1 cellular context compared by ENCODE assay signal in the genomic region with DNA sequence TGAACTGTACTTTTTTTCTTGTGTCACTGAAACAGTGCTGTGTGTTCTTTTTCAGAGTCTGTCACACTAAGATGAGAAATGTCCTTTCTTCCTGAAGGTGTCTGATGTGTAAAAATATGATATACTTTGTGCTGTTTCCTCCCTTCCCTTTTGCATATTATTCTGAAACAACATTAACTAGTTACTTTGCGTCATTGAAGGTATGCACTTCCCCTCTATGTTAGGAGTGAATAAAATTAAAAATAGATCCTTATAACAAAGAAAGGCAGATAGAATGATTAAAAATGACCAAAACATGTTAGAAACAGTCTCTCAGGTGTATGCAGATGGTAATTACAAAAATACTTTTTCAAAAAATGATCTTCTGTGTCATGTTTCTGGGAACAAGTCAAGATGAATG.
TF ChIP-seq lines count a peak whose summit lies in the region.

No MANE protein-coding gene starts in this region.

TF ChIP-seq in HEK293, 187 proteins besides CTCF, POLR2A, EP300 and RAD21 (continued from another document):
- TF ChIP-seq, protein P1, sequence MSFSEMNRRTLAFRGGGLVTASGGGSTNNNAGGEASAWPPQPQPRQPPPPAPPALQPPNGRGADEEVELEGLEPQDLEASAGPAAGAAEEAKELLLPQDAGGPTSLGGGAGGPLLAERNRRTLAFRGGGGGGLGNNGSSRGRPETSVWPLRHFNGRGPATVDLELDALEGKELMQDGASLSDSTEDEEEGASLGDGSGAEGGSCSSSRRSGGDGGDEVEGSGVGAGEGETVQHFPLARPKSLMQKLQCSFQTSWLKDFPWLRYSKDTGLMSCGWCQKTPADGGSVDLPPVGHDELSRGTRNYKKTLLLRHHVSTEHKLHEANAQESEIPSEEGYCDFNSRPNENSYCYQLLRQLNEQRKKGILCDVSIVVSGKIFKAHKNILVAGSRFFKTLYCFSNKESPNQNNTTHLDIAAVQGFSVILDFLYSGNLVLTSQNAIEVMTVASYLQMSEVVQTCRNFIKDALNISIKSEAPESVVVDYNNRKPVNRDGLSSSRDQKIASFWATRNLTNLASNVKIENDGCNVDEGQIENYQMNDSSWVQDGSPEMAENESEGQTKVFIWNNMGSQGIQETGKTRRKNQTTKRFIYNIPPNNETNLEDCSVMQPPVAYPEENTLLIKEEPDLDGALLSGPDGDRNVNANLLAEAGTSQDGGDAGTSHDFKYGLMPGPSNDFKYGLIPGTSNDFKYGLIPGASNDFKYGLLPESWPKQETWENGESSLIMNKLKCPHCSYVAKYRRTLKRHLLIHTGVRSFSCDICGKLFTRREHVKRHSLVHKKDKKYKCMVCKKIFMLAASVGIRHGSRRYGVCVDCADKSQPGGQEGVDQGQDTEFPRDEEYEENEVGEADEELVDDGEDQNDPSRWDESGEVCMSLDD (tag by site-specific recombination; IDR thresholded peaks at IDR 0.05): no peak
- no peak for TF ChIP-seq ZNF24 (tag by site-specific recombination; IDR thresholded peaks at IDR 0.05)
- no peak for TF ChIP-seq ZXDB (tag by site-specific recombination; IDR thresholded peaks at IDR 0.05)
- no peak for TF ChIP-seq ZNF585B (tag by site-specific recombination; IDR thresholded peaks at IDR 0.05)
- no peak for TF ChIP-seq ZFP69B (tag by site-specific recombination; IDR thresholded peaks at IDR 0.05)
- TF ChIP-seq ZBTB17 (tag by site-specific recombination; IDR thresholded peaks at IDR 0.05): no peak
